In the genomic region with DNA sequence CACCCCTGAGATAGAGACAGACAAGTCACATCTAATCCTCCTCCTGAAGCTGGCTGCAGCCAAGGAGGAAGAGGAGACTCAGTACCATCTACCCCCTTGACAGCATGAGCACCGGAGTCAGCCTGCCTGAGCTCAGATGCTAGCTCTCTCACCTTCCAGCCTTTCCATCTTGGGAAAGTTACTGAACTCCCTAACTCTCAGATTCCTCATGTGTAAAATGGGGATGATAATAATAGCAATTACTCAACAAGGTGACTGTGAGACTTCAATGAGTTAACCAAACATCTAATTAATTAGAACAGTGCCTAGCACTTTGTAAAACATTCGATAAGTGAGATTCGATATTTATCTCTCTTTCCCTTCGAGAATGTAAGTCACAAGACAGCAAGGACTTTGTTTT, we compare ENCODE assay signal across 1 cellular context.
TF ChIP-seq lines count a peak whose summit lies in the region.

No MANE protein-coding gene starts in this region.

TF ChIP-seq in HepG2, 621 proteins besides CTCF, POLR2A, EP300 and RAD21:
- no peak for TF ChIP-seq ZNF44 (CRISPR knock-in tag; IDR thresholded peaks at IDR 0.05)
- no peak for TF ChIP-seq MAFG (CRISPR knock-in tag; IDR thresholded peaks at IDR 0.05)
- TF ChIP-seq ZNF550 (CRISPR knock-in tag; IDR thresholded peaks at IDR 0.05; ENCODE audit: borderline replicate concordance): no peak
- no peak for TF ChIP-seq SSRP1 (CRISPR knock-in tag; IDR thresholded peaks at IDR 0.05)
- TF ChIP-seq, protein P1, sequence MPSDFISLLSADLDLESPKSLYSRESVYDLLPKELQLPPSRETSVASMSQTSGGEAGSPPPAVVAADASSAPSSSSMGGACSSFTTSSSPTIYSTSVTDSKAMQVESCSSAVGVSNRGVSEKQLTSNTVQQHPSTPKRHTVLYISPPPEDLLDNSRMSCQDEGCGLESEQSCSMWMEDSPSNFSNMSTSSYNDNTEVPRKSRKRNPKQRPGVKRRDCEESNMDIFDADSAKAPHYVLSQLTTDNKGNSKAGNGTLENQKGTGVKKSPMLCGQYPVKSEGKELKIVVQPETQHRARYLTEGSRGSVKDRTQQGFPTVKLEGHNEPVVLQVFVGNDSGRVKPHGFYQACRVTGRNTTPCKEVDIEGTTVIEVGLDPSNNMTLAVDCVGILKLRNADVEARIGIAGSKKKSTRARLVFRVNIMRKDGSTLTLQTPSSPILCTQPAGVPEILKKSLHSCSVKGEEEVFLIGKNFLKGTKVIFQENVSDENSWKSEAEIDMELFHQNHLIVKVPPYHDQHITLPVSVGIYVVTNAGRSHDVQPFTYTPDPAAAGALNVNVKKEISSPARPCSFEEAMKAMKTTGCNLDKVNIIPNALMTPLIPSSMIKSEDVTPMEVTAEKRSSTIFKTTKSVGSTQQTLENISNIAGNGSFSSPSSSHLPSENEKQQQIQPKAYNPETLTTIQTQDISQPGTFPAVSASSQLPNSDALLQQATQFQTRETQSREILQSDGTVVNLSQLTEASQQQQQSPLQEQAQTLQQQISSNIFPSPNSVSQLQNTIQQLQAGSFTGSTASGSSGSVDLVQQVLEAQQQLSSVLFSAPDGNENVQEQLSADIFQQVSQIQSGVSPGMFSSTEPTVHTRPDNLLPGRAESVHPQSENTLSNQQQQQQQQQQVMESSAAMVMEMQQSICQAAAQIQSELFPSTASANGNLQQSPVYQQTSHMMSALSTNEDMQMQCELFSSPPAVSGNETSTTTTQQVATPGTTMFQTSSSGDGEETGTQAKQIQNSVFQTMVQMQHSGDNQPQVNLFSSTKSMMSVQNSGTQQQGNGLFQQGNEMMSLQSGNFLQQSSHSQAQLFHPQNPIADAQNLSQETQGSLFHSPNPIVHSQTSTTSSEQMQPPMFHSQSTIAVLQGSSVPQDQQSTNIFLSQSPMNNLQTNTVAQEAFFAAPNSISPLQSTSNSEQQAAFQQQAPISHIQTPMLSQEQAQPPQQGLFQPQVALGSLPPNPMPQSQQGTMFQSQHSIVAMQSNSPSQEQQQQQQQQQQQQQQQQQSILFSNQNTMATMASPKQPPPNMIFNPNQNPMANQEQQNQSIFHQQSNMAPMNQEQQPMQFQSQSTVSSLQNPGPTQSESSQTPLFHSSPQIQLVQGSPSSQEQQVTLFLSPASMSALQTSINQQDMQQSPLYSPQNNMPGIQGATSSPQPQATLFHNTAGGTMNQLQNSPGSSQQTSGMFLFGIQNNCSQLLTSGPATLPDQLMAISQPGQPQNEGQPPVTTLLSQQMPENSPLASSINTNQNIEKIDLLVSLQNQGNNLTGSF (CRISPR knock-in tag; IDR thresholded peaks at IDR 0.05): no peak
- no peak for TF ChIP-seq RBFOX2 (IDR thresholded peaks at IDR 0.05; ENCODE audit: low read depth, low read length)
- no peak for TF ChIP-seq NR2F1 (CRISPR knock-in tag; IDR thresholded peaks at IDR 0.05)
- no peak for TF ChIP-seq FOXO1 (CRISPR knock-in tag; IDR thresholded peaks at IDR 0.05)
- TF ChIP-seq ZFP36L2 (CRISPR knock-in tag; IDR thresholded peaks at IDR 0.05): no peak
- TF ChIP-seq, protein P2, sequence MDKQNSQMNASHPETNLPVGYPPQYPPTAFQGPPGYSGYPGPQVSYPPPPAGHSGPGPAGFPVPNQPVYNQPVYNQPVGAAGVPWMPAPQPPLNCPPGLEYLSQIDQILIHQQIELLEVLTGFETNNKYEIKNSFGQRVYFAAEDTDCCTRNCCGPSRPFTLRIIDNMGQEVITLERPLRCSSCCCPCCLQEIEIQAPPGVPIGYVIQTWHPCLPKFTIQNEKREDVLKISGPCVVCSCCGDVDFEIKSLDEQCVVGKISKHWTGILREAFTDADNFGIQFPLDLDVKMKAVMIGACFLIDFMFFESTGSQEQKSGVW (CRISPR knock-in tag; IDR thresholded peaks at IDR 0.05; ENCODE audit: borderline replicate concordance): no peak
- TF ChIP-seq AKAP8 (CRISPR knock-in tag; IDR thresholded peaks at IDR 0.05): no peak
- no peak for TF ChIP-seq PPARG (CRISPR knock-in tag; conservative IDR thresholded peaks at IDR 0.05)
- no peak for TF ChIP-seq ZNF605 (CRISPR knock-in tag; IDR thresholded peaks at IDR 0.05)
- TF ChIP-seq, protein P3, sequence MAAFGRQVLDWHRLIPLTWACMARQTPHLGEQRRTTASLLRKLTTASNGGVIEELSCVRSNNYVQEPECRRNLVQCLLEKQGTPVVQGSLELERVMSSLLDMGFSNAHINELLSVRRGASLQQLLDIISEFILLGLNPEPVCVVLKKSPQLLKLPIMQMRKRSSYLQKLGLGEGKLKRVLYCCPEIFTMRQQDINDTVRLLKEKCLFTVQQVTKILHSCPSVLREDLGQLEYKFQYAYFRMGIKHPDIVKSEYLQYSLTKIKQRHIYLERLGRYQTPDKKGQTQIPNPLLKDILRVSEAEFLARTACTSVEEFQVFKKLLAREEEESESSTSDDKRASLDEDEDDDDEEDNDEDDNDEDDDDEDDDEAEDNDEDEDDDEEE (CRISPR knock-in tag; IDR thresholded peaks at IDR 0.05): no peak
- TF ChIP-seq NR3C1 (CRISPR knock-in tag; IDR thresholded peaks at IDR 0.05): no peak
- TF ChIP-seq, protein P4, sequence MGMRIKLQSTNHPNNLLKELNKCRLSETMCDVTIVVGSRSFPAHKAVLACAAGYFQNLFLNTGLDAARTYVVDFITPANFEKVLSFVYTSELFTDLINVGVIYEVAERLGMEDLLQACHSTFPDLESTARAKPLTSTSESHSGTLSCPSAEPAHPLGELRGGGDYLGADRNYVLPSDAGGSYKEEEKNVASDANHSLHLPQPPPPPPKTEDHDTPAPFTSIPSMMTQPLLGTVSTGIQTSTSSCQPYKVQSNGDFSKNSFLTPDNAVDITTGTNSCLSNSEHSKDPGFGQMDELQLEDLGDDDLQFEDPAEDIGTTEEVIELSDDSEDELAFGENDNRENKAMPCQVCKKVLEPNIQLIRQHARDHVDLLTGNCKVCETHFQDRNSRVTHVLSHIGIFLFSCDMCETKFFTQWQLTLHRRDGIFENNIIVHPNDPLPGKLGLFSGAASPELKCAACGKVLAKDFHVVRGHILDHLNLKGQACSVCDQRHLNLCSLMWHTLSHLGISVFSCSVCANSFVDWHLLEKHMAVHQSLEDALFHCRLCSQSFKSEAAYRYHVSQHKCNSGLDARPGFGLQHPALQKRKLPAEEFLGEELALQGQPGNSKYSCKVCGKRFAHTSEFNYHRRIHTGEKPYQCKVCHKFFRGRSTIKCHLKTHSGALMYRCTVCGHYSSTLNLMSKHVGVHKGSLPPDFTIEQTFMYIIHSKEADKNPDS (CRISPR knock-in tag; IDR thresholded peaks at IDR 0.05): no peak
- TF ChIP-seq ZNF143 (CRISPR knock-in tag; IDR thresholded peaks at IDR 0.05): no peak
- no peak for TF ChIP-seq ZNF451 (CRISPR knock-in tag; IDR thresholded peaks at IDR 0.05)
- no peak for TF ChIP-seq ZNF333 (CRISPR knock-in tag; IDR thresholded peaks at IDR 0.05; ENCODE audit: borderline replicate concordance)
- no peak for TF ChIP-seq FOSL2 (CRISPR knock-in tag; IDR thresholded peaks at IDR 0.05)
TF ChIP-seq in HepG2: peak in this region for 0.
